ENCODE assay signal across 8 cellular contexts in the genomic region with DNA sequence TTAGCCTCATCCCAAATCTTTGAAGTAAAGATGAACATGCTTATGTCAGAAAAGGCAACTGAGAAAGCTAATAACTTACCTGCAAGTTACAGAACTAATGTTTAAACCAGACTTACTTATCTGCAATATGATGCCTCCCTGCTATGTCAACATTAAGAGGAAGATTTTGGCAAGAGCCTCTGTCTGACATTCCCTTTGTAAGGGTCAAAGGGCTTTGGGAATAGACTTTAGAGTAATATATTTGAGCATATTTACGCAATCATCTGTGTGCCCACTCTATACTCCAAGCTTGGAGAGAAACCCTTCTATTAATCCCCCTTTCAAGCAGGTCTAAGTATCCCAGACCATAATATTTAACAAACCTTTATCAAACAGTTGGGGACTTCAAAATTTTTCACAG.
"Had no signal": no experiment of that assay in that cellular context is flagged by ENCODE, and none has a peak within 500 bp of the region (broad histone marks: within the 10 kb centered on the region; RNA-seq: fewer than 3 reads in every experiment).

No MANE protein-coding gene starts in this region.

- H3K9me3 Mint-ChIP-seq: HFFc6 had no signal

- H3K4me1 ChIP-seq: HAP-1 had no signal

- H3K4me3 ChIP-seq: HAP-1 had no signal

- H3K27ac ChIP-seq: HL-60 had no signal

- ATAC-seq: HCT116 had no signal

- H3K36me3 ChIP-seq: HAP-1 had no signal

- DNase-seq: GOT3, H7, HFFc6, KBM-7 had no signal

- H3K4me3 Mint-ChIP-seq: HFFc6, IgD-negative memory B cell had no signal

- H3K9me3 ChIP-seq: HAP-1 had no signal

- H3K36me3 Mint-ChIP-seq: IgD-negative memory B cell had no signal

- H3K27ac Mint-ChIP-seq: HFFc6, IgD-negative memory B cell had no signal
